In genomic region chrX:135740683-135741149, GRCh38 we compare ENCODE assay signal across 7 cellular contexts. TPM values are rescaled to one million over a fixed set of nuclear protein-coding genes. Genes with fewer than 3 reads are reported as not detected.
A peak's percentile ranks its signal among the peaks of the same experiment; 100 is the strongest.
DNase-seq lines count a peak whose midpoint lies in the region; ATAC-seq, FAIRE-seq and TF ChIP-seq lines count a peak whose summit lies in the region.

No MANE protein-coding gene starts in this region.

- peak in 2 of 3 experiments; percentile 11 to 41 for TF ChIP-seq CTCF in keratinocyte (optimal IDR thresholded peaks at IDR 0.05 in 1 of 3, IDR thresholded peaks at IDR 0.05 in 1 of 3, conservative IDR thresholded peaks at IDR 0.05 in 1 of 3; ENCODE audit: extremely low read depth in 1 of 3, insufficient read depth in 2 of 3, low read length in 3 of 3)

- no peaks in the 10 kb centered on the region for H4K20me1 ChIP-seq in keratinocyte (ENCODE audit: control insufficient read depth, extremely low read depth, insufficient read depth, low read length)

- no peaks in the 10 kb centered on the region for H3K79me2 ChIP-seq in keratinocyte (ENCODE audit: control insufficient read depth, insufficient read depth, low read length)

- no peak overlapping the region for H3K4me2 ChIP-seq in keratinocyte (ENCODE audit: control insufficient read depth, extremely low read depth, insufficient read depth, low read depth, low read length)

- H2AFZ ChIP-seq in keratinocyte (ENCODE audit: control insufficient read depth, low read length), result no peak overlapping the region

- H3K4me1 ChIP-seq in keratinocyte (ENCODE audit: control insufficient read depth, extremely low read depth, insufficient read depth, low read length), result no peaks in the 10 kb centered on the region

- no peak overlapping the region for H3K4me3 ChIP-seq in keratinocyte (ENCODE audit: control insufficient read depth in 2 of 3, extremely low read depth in 1 of 3, insufficient read depth in 2 of 3, low read depth in 1 of 3, low read length in 3 of 3)

- DNase-seq in activated CD8-positive, alpha-beta memory T cell treated with anti-CD3 and anti-CD28 coated beads for 1 hour (ENCODE audit: extremely low read depth in 1 of 2, low read depth in 1 of 2), result peak; percentile 1 to 17
- DNase-seq in keratinocyte (ENCODE audit: low read depth, low spot score), result no peak

- ATAC-seq in GM18867 (IDR thresholded peaks at IDR 0.05; ENCODE audit: unreplicated experiment), result peak; percentile 79
- peak; percentile 78 for ATAC-seq in HG03432 (IDR thresholded peaks at IDR 0.05; ENCODE audit: unreplicated experiment)
- no peak for ATAC-seq in HG03378 (IDR thresholded peaks at IDR 0.05; ENCODE audit: unreplicated experiment)
- ATAC-seq in GM19324 (IDR thresholded peaks at IDR 0.05; ENCODE audit: low FRiP score, unreplicated experiment), result no peak
- no peak for ATAC-seq in HG02571 (IDR thresholded peaks at IDR 0.05; ENCODE audit: unreplicated experiment)

- H3K36me3 ChIP-seq in keratinocyte (ENCODE audit: control insufficient read depth in 2 of 2, extremely low read depth in 1 of 2, insufficient read depth in 2 of 2, low read length in 2 of 2), result no peaks in the 10 kb centered on the region

- H3K27ac ChIP-seq in keratinocyte (ENCODE audit: control insufficient read depth, insufficient read depth, low read length), result no peak overlapping the region

- H3K9me1 ChIP-seq in keratinocyte (ENCODE audit: control insufficient read depth, extremely low read depth, insufficient read depth, low read length), result no peaks in the 10 kb centered on the region

- no peaks in the 10 kb centered on the region for H3K27me3 ChIP-seq in keratinocyte (ENCODE audit: control insufficient read depth, extremely low read depth, insufficient read depth, low read length)

- no peaks in the 10 kb centered on the region for H3K9me3 ChIP-seq in keratinocyte (ENCODE audit: control insufficient read depth, low read depth, low read length)

- dilution Hi-C loops in keratinocyte (cut with MboI; ENCODE audit: extremely low pct_ligation_motif_present, low sequenced_read_pairs), result no loop called here

- FAIRE-seq in keratinocyte (lab: Jason Lieb, UNC), result no peak

- no peak overlapping the region for H3K9ac ChIP-seq in keratinocyte (ENCODE audit: control insufficient read depth, extremely low read depth, insufficient read depth, low read length)

RNA-seq across cellular contexts. Expression of gene CT45A3, which starts 27.3 kb away (rescaled TPM):
- polyA plus RNA-seq in keratinocyte, result not detected in 3 replicates
- not detected for polyA plus RNA-seq in keratinocyte (2011; ENCODE audit: low read depth)
- polyA plus RNA-seq in keratinocyte (2011; cell fraction: cytosol; rRNA removed), result not detected in 2 replicates
- polyA plus RNA-seq in keratinocyte (2011; cell fraction: nucleus; rRNA removed), result not detected in 2 replicates
- not detected in 2 replicates for polyA plus RNA-seq in keratinocyte (2012; ENCODE audit: low replicate concordance)
- not detected in 3 replicates for polyA minus RNA-seq in keratinocyte
- not detected for polyA minus RNA-seq in keratinocyte (2011; cell fraction: cytosol; rRNA and poly(A)+ RNA removed)
- not detected in 2 replicates for polyA minus RNA-seq in keratinocyte (2011; cell fraction: nucleus; rRNA and poly(A)+ RNA removed)

RNA-seq across cellular contexts. Expression of gene CT45A1, which starts 27.3 kb away (rescaled TPM):
- polyA plus RNA-seq in keratinocyte, result not detected in 3 replicates
- polyA plus RNA-seq in keratinocyte (2011; ENCODE audit: low read depth), result not detected
- polyA plus RNA-seq in keratinocyte (2011; cell fraction: cytosol; rRNA removed), result not detected in 2 replicates
- polyA plus RNA-seq in keratinocyte (2011; cell fraction: nucleus; rRNA removed), result not detected in 2 replicates
- not detected in 2 replicates for polyA plus RNA-seq in keratinocyte (2012; ENCODE audit: low replicate concordance)
- polyA minus RNA-seq in keratinocyte, result not detected in 3 replicates
- polyA minus RNA-seq in keratinocyte (2011; cell fraction: cytosol; rRNA and poly(A)+ RNA removed), result not detected
- polyA minus RNA-seq in keratinocyte (2011; cell fraction: nucleus; rRNA and poly(A)+ RNA removed), result not detected in 2 replicates

RNA-seq across cellular contexts. Expression of gene CT45A5, which starts 44.6 kb away (rescaled TPM):
- polyA plus RNA-seq in keratinocyte, result not detected in 3 replicates
- not detected for polyA plus RNA-seq in keratinocyte (2011; ENCODE audit: low read depth)
- not detected in 2 replicates for polyA plus RNA-seq in keratinocyte (2011; cell fraction: cytosol; rRNA removed)
- not detected in 2 replicates for polyA plus RNA-seq in keratinocyte (2011; cell fraction: nucleus; rRNA removed)
- not detected in 2 replicates for polyA plus RNA-seq in keratinocyte (2012; ENCODE audit: low replicate concordance)
- polyA minus RNA-seq in keratinocyte, result not detected in 3 replicates
- not detected for polyA minus RNA-seq in keratinocyte (2011; cell fraction: cytosol; rRNA and poly(A)+ RNA removed)
- not detected in 2 replicates for polyA minus RNA-seq in keratinocyte (2011; cell fraction: nucleus; rRNA and poly(A)+ RNA removed)

Comparison
In these comparisons a context has a peak if more than half of its experiments do, and no peak if none do; other contexts are left out.
1. ATAC-seq: peak in GM18867 (single experiment) and HG03432 (single experiment); none in HG03378 (single experiment), GM19324 (single experiment) and HG02571 (single experiment).